ENCODE assay signal across 8 cellular contexts in the genomic region with DNA sequence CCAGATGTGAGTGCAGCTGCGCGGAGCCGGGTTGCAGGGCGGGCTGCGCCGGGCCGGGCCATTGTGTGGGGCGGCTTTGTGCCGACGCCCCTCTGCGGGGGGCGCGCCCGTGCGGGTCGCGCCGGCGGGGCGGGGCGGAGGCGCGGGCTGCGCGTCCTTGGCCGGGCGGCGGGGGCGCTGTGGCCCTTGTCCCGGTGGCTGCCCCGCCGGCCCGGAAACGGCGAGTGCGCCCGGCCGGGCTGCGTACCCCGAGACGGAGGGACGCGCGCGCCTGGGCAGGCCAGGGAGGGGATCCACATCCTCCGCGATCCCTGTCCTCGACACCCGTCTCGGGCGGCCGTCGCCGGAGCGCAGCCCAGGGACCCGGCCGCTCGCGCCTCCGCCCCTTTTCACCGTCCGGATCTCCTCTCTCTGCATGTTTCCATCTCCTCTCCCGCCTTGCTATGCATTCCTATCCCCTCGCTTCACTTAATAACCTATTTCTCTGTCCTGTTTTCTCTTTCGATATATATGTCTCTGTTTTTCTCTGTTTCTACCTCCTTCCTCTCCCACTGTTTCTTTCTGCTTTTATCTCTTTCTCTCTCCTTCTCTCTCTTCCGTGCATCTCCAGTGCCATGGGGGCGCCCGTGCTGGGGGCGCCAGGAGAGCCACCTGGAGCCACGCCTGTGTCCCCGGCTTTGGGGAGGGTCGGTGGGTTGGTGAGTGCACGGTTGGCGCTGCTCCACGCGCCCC. TPM values are rescaled to one million over a fixed set of nuclear protein-coding genes. Genes with fewer than 3 reads are reported as not detected.
DNase-seq lines count a peak whose midpoint lies in the region; ATAC-seq and TF ChIP-seq lines count a peak whose summit lies in the region.

No MANE protein-coding gene starts in this region.

- H3K4me3 ChIP-seq in PC-3 (ENCODE audit: low read length): peak overlapping the region; percentile 89
- H3K4me3 ChIP-seq in neural progenitor cell: peak overlapping the region; percentile 75
- H3K4me3 ChIP-seq in upper lobe of right lung: peak overlapping the region; percentile 88

- H3K4me2 ChIP-seq in PC-3 (ENCODE audit: low read length): peak overlapping the region; percentile 91
- peak overlapping the region; percentile 98 for H3K4me2 ChIP-seq in neural progenitor cell

- H2AFZ ChIP-seq in PC-3 (ENCODE audit: low read length) (no peak overlapping the region), neural progenitor cell (replicated peaks) (no peak overlapping the region)

- peak overlapping the region; percentile 63 for H3K9ac ChIP-seq in PC-3 (ENCODE audit: low read length)
- peak overlapping the region; percentile 86 for H3K9ac ChIP-seq in neural progenitor cell

- H3K9me3 Mint-ChIP-seq in neural progenitor cell: peaks cover 3% of the 10 kb centered on the region

- H3K27me3 Mint-ChIP-seq in neural progenitor cell (ENCODE audit: insufficient read depth, low read depth): peaks cover 11% of the 10 kb centered on the region

- H3K4me1 ChIP-seq in PC-3 (ENCODE audit: insufficient read depth, low read length) (peaks cover 19% of the 10 kb centered on the region), foreskin keratinocyte (peaks cover 12% of the 10 kb centered on the region), neural progenitor cell (peaks cover 23% of the 10 kb centered on the region), upper lobe of right lung (peaks cover 25% of the 10 kb centered on the region)

- CTCF ChIA-PET in PC-3 (lab: Charles Lee): interaction anchor here (1.3 to 1.5 kb wide), 2 partner anchors 198 kb away, joined by 10 to 51 read pairs; no protein-coding TSS in a partner anchor

- H3K79me2 ChIP-seq in PC-3 (ENCODE audit: low read length) (peaks cover 34% of the 10 kb centered on the region), neural progenitor cell (ENCODE audit: low read depth) (peaks cover 44% of the 10 kb centered on the region)

- H3K9me3 ChIP-seq in PC-3 (ENCODE audit: low read length) (no peaks in the 10 kb centered on the region), neural progenitor cell (ENCODE audit: low read depth) (no peaks in the 10 kb centered on the region), upper lobe of right lung (no peaks in the 10 kb centered on the region)

- H3K4me1 Mint-ChIP-seq in neural progenitor cell: peaks cover 29% of the 10 kb centered on the region

- H3K36me3 ChIP-seq in PC-3 (ENCODE audit: low read depth, low read length) (no peaks in the 10 kb centered on the region), neural progenitor cell (no peaks in the 10 kb centered on the region), upper lobe of right lung (no peaks in the 10 kb centered on the region)

- peak; percentile 18 for ATAC-seq in GM18858 (IDR thresholded peaks at IDR 0.05; ENCODE audit: unreplicated experiment)
- peak; percentile 47 for ATAC-seq in HG03064 (IDR thresholded peaks at IDR 0.05; ENCODE audit: low read depth, unreplicated experiment)
- peak; percentile 28 for ATAC-seq in PC-3
- ATAC-seq in foreskin keratinocyte: peak; percentile 34
- peak; percentile 64 for ATAC-seq in upper lobe of right lung

- peak overlapping the region; percentile 95 for H3K4me3 Mint-ChIP-seq in neural progenitor cell

- no peaks in the 10 kb centered on the region for H3K9me2 ChIP-seq in PC-3 (replicated peaks; ENCODE audit: low read length)

- H3K27me3 ChIP-seq in PC-3 (ENCODE audit: low read length): no peaks in the 10 kb centered on the region
- H3K27me3 ChIP-seq in foreskin keratinocyte: peaks cover 22% of the 10 kb centered on the region
- H3K27me3 ChIP-seq in neural progenitor cell: peaks cover 40% of the 10 kb centered on the region
- no peaks in the 10 kb centered on the region for H3K27me3 ChIP-seq in upper lobe of right lung

- intact Hi-C loops in PC-3 (cut with micrococcal nuclease): loop anchor here (2.0 to 5.0 kb wide), 3 partner anchors 35 to 74 kb away; no protein-coding TSS in a partner anchor
- intact Hi-C loops in upper lobe of right lung (cut with DNase I): loop anchor here (5.0 to 10.0 kb wide), 2 partner anchors 59 to 199 kb away; no protein-coding TSS in a partner anchor

- H3F3A ChIP-seq in PC-3 (ENCODE audit: low read length, unreplicated experiment): no peaks in the 10 kb centered on the region
- H3F3A ChIP-seq in neural progenitor cell (ENCODE audit: low read depth): peaks cover 34% of the 10 kb centered on the region

- H3K27ac Mint-ChIP-seq in neural progenitor cell: peak overlapping the region; percentile 27

- H3K27ac ChIP-seq in PC-3 (ENCODE audit: low read length) (peak overlapping the region; percentile 26), foreskin keratinocyte (peak overlapping the region; percentile 44), neural progenitor cell (peak overlapping the region; percentile 94), upper lobe of right lung (peak overlapping the region; percentile 92)

- peaks cover 6% of the 10 kb centered on the region for H3K36me3 Mint-ChIP-seq in neural progenitor cell

- H4K20me1 ChIP-seq in PC-3 (ENCODE audit: low read length): peaks cover 12% of the 10 kb centered on the region
- H4K20me1 ChIP-seq in neural progenitor cell (ENCODE audit: low read depth): peaks cover 48% of the 10 kb centered on the region

- DNase-seq in AG08396 (ENCODE audit: low spot score): peak; percentile 87
- peak; percentile 31 for DNase-seq in PC-3
- peak; percentile 85 for DNase-seq in activated effector memory CD4-positive, alpha-beta T cell treated with anti-CD3 and anti-CD28 coated beads, Interleukin-2, amount 50 U/mL, for 16 hours
- peak in 1 of 2 donors; percentile 74 for DNase-seq in foreskin keratinocyte
- peak; percentile 95 for DNase-seq in neural progenitor cell (ENCODE audit: low spot score)
- DNase-seq in upper lobe of right lung: peak; percentile 84

- POLR2A ChIA-PET in PC-3 (lab: Charles Lee; ENCODE audit: unreplicated experiment): interaction anchor here (0.6 to 0.7 kb wide), 2 partner anchors 198 to 1185 kb away, joined by 3 read pairs; no protein-coding TSS in a partner anchor

- TF ChIP-seq CTCF in PC-3 (conservative IDR thresholded peaks at IDR 0.05; ENCODE audit: low read depth, low read length) (no peak), foreskin keratinocyte (conservative IDR thresholded peaks at IDR 0.05) (peak; percentile 56), neural progenitor cell (IDR thresholded peaks at IDR 0.05) (peak; percentile 47), upper lobe of right lung (IDR thresholded peaks at IDR 0.05) (no peak)

- BruUV-seq in PC-3 (replicated peaks; lab: Mats Ljungman, UMichigan): no TSS peak

RNA-seq across cellular contexts. Expression of a gene that starts 0.8 kb away (rescaled TPM):
- total RNA-seq in PC-3 (2014; rRNA removed) (19.5 and 22.7 TPM in 2 replicates), foreskin keratinocyte (18.6 and 18.8 TPM in 2 replicates), neural progenitor cell (ENCODE audit: low replicate concordance) (28.8 and 52.2 TPM in 2 replicates), upper lobe of right lung (77.2 TPM)
- 8.4 and 9.1 TPM in 2 replicates for polyA plus RNA-seq in foreskin keratinocyte

Comparison
In these comparisons a context has a peak if more than half of its experiments do, and no peak if none do; other contexts are left out.
1. H3K27ac ChIP-seq: peak in every context shown above with its lines; median percentile 94 in neural progenitor cell; 92 in upper lobe of right lung; 44 in foreskin keratinocyte; 26 in PC-3.
2. CTCF ChIP-seq: peak in foreskin keratinocyte (single experiment) and neural progenitor cell (single experiment); none in PC-3 (single experiment) and upper lobe of right lung (single experiment).
3. Peak in every context shown above with its lines, with median percentiles within 50 percentile points of each other: ATAC-seq and H3K4me3 ChIP-seq.